ENCODE assay signal across 25 cellular contexts in genomic region chr4:45668086-45668485, GRCh38.
"Had no signal": no experiment of that assay in that cellular context is flagged by ENCODE, and none has a peak within 500 bp of the region (broad histone marks: within the 10 kb centered on the region; RNA-seq: fewer than 3 reads in every experiment).

No MANE protein-coding gene starts in this region.

- ATAC-seq: HepG2, Right ventricle myocardium inferior had no signal

- H3K4me1 ChIP-seq: Peyer's patch, SJSA1 had no signal

- H3K27ac ChIP-seq: PC-9, Peyer's patch, SJSA1, SK-N-MC had no signal

- H3K9me3 ChIP-seq: MG63, Peyer's patch, SJSA1 had no signal

- H3K27me3 ChIP-seq: MG63, Peyer's patch, SJSA1 had no signal

- H3K4me3 ChIP-seq: MG63, PC-9, Peyer's patch, SJSA1, SK-N-MC had no signal

- DNase-seq: IMR-90; Karpas-422; KG1; MG63; NCI-H1092; NCI-H1105 treated with DMSO at 0.1 percent for 48 hours; NCI-H1417 treated with DMSO at 0.1 percent for 48 hours; NCI-H146; NCI-H1694 treated with DMSO at 0.1 percent for 48 hours; NCI-H1930; NCI-H2081; NCI-H2107; NCI-H226; NCI-H446 treated with DMSO at 0.1 percent for 48 hours; NCI-H524 treated with DMSO at 0.1 percent for 48 hours; NCI-H69; NCI-H774; NK-92 treated with Interleukin-12 subunit alpha and Interleukin-12 subunit beta, amount 100 ng/mL, for 24 hours; PC-9; Peyer's patch; SHP77 treated with DMSO at 0.1 percent for 48 hours had no signal

- H2AFZ ChIP-seq: PC-9 had no signal

- H3K4me2 ChIP-seq: PC-9 had no signal

- H3K36me3 ChIP-seq: MG63, Peyer's patch, SJSA1 had no signal
